9 cellular contexts compared by ENCODE assay signal in genomic region chr2:241558532-241559488, GRCh38. TPM values are rescaled to one million over a fixed set of nuclear protein-coding genes. Genes with fewer than 3 reads are reported as not detected.
DNase-seq lines count a peak whose midpoint lies in the region; ATAC-seq and TF ChIP-seq lines count a peak whose summit lies in the region.
"Had no signal": no experiment of that assay in that cellular context is flagged by ENCODE, and none has a peak within 500 bp of the region (broad histone marks: within the 10 kb centered on the region; RNA-seq: fewer than 3 reads in every experiment).

Gene BOK, plus strand, starts transcription at chr2:241558745. Its CDS starts 739 bp downstream, at chr2:241559484.

- H3K79me2 ChIP-seq in PC-3 (ENCODE audit: low read length) = peaks cover 32% of the 10 kb centered on the region
- H3K79me2 ChIP-seq in smooth muscle cell (ENCODE audit: low read depth) = peaks cover 33% of the 10 kb centered on the region

- POLR2A ChIA-PET in PC-3 (lab: Charles Lee; ENCODE audit: unreplicated experiment) = no interaction called here

- H3K9me2 ChIP-seq in PC-3 (replicated peaks; ENCODE audit: low read length) = no peaks in the 10 kb centered on the region

- peak; percentile 55 for ATAC-seq in PC-3
- no peak for ATAC-seq in HG03139 (IDR thresholded peaks at IDR 0.05; ENCODE audit: unreplicated experiment)

- CTCF ChIA-PET in PC-3 (lab: Charles Lee) = no interaction called here

- peak; percentile 13 to 30 for DNase-seq in activated CD4-positive, alpha-beta T cell treated with anti-CD3 and anti-CD28 coated beads for 4 hours
- no peak for DNase-seq in activated CD4-positive, alpha-beta T cell treated with anti-CD3 and anti-CD28 coated beads, Interleukin-2, amount 50 U/mL, for 4 hours
- DNase-seq in PC-3 (peak; percentile 72), kidney tubule cell (ENCODE audit: low spot score) (peak; percentile 86), smooth muscle cell (lab: John Stamatoyannopoulos, UW; ENCODE audit: unreplicated experiment) (peak; percentile 55), AML-193 (lab: John Stamatoyannopoulos, UW) (no peak)

- H3K27ac ChIP-seq in PC-3 (ENCODE audit: low read length) (peak within 1 kb of the TSS; percentile 42), cingulate gyrus (ENCODE audit: low read depth, low read length) (peak within 1 kb of the TSS; percentile 94), smooth muscle cell (ENCODE audit: low read depth) (peak within 1 kb of the TSS; percentile 84)
- H3K27ac ChIP-seq: neutrophil had no signal

- H3K9ac ChIP-seq in PC-3 (ENCODE audit: low read length) = peak within 1 kb of the TSS; percentile 75
- peak within 1 kb of the TSS; percentile 64 for H3K9ac ChIP-seq in smooth muscle cell (ENCODE audit: low read depth)

- no peaks in the 10 kb centered on the region for H3F3A ChIP-seq in PC-3 (ENCODE audit: low read length, unreplicated experiment)
- peaks cover 7% of the 10 kb centered on the region for H3F3A ChIP-seq in smooth muscle cell (ENCODE audit: low read depth)

- intact Hi-C loops in PC-3 (cut with micrococcal nuclease) = loop anchor here (5.0 kb wide), 2 partner anchors 52 to 78 kb away; partner anchors contain the start of genes ATG4B, STK25 and THAP4

- H3K4me1 ChIP-seq in PC-3 (ENCODE audit: insufficient read depth, low read length) = peaks cover 51% of the 10 kb centered on the region
- H3K4me1 ChIP-seq in smooth muscle cell (ENCODE audit: low read depth) = peaks cover 18% of the 10 kb centered on the region

- no TSS peak for BruUV-seq in PC-3 (replicated peaks; lab: Mats Ljungman, UMichigan)

- 2% methylated on average over 77 of the region's 124 CpGs for WGBS in smooth muscle cell (ENCODE audit: low lambda C conversion rate)

- H3K4me2 ChIP-seq in PC-3 (ENCODE audit: low read length) (peak within 1 kb of the TSS; percentile 99), smooth muscle cell (peak within 1 kb of the TSS; percentile 97)

- no peaks in the 10 kb centered on the region for H3K27me3 ChIP-seq in PC-3 (ENCODE audit: low read length)
- no peaks in the 10 kb centered on the region for H3K27me3 ChIP-seq in smooth muscle cell (ENCODE audit: low read depth)

- H3K36me3 ChIP-seq in PC-3 (ENCODE audit: low read depth, low read length) (no peaks in the 10 kb centered on the region), smooth muscle cell (ENCODE audit: low read depth) (no peaks in the 10 kb centered on the region)
- H3K36me3 ChIP-seq: neutrophil had no signal

- H3K9me3 ChIP-seq in PC-3 (ENCODE audit: low read length) = no peaks in the 10 kb centered on the region
- H3K9me3 ChIP-seq in smooth muscle cell (replicated peaks; ENCODE audit: low read depth) = no peaks in the 10 kb centered on the region
- H3K9me3 ChIP-seq: neutrophil had no signal

- TF ChIP-seq CTCF in PC-3 (conservative IDR thresholded peaks at IDR 0.05; ENCODE audit: low read depth, low read length) (no peak), smooth muscle cell (IDR thresholded peaks at IDR 0.05; ENCODE audit: borderline replicate concordance, insufficient read depth, poor library complexity, severe bottlenecking) (no peak)

- H3K4me3 ChIP-seq in PC-3 (ENCODE audit: low read length) = peak within 1 kb of the TSS; percentile 91
- H3K4me3 ChIP-seq in smooth muscle cell = peak within 1 kb of the TSS; percentile 90

- H2AFZ ChIP-seq in PC-3 (ENCODE audit: low read length) (peak within 1 kb of the TSS; percentile 90), smooth muscle cell (ENCODE audit: low read depth) (peak within 1 kb of the TSS; percentile 77)

- no peaks in the 10 kb centered on the region for H4K20me1 ChIP-seq in PC-3 (ENCODE audit: low read length)
- peaks cover 41% of the 10 kb centered on the region for H4K20me1 ChIP-seq in smooth muscle cell (ENCODE audit: low read depth)

RNA-seq across cellular contexts. Expression of gene BOK, which starts in this region (rescaled TPM):
- 30.2 and 39.3 TPM in 2 replicates for total RNA-seq in PC-3 (2014; rRNA removed)
- 33.5 and 34.9 TPM in 2 replicates for total RNA-seq in smooth muscle cell
- 40.8 and 50.7 TPM in 2 replicates for polyA plus RNA-seq in smooth muscle cell

Comparison
In these comparisons a context has a peak if more than half of its experiments do, and no peak if none do; other contexts are left out.
1. DNase-seq: peak in activated CD4-positive, alpha-beta T cell treated with anti-CD3 and anti-CD28 coated beads for 4 hours (2 of 2), PC-3 (single experiment), kidney tubule cell (single experiment) and smooth muscle cell (single experiment); none in activated CD4-positive, alpha-beta T cell treated with anti-CD3 and anti-CD28 coated beads, Interleukin-2, amount 50 U/mL, for 4 hours (0 of 2) and AML-193 (0 of 2).
2. H3K27ac ChIP-seq: peak in every context shown above with its lines; median percentile 94 in cingulate gyrus; 84 in smooth muscle cell; 42 in PC-3.